14 cellular contexts compared by ENCODE assay signal in genomic region chr6:90177544-90178293, GRCh38.
DNase-seq lines count a peak whose midpoint lies in the region; ATAC-seq and TF ChIP-seq lines count a peak whose summit lies in the region.
"Had no signal": no experiment of that assay in that cellular context is flagged by ENCODE, and none has a peak within 500 bp of the region (broad histone marks: within the 10 kb centered on the region; RNA-seq: fewer than 3 reads in every experiment).

No MANE protein-coding gene starts in this region.

- H3K27me3 Mint-ChIP-seq in dendritic cell treated with granulocyte-macrophage colony-stimulating factor and Interleukin-4, amounts not matched to agents 40 ng/mL and 50 ng/mL, for 4 days, result peaks cover 11% of the 10 kb centered on the region
- H3K27me3 Mint-ChIP-seq in naive thymus-derived CD8-positive, alpha-beta T cell, result no peaks in the 10 kb centered on the region

- no peak for DNase-seq in cardiac muscle cell (ENCODE audit: low read depth in 1 of 2, low spot score in 1 of 2)
- no peak for DNase-seq in Right ventricle myocardium inferior (ENCODE audit: missing footprints)
- no peak for DNase-seq in naive thymus-derived CD8-positive, alpha-beta T cell
- DNase-seq in activated CD8-positive, alpha-beta memory T cell treated with anti-CD3 and anti-CD28 coated beads, Interleukin-2, amount 50 U/mL, for 48 hours, result no peak
- DNase-seq in NCI-H446 treated with DMSO at 0.1 percent for 48 hours (lab: John Stamatoyannopoulos, UW), result no peak
- no peak for DNase-seq in ovary
- DNase-seq: activated CD4-positive, alpha-beta T cell treated with anti-CD3 and anti-CD28 coated beads, Interleukin-2, amount 50 U/mL, for 1 hour; anterior cingulate cortex; head of caudate nucleus; NCI-H1048; small intestine had no signal

- no peaks in the 10 kb centered on the region for H3K9me3 Mint-ChIP-seq in dendritic cell treated with granulocyte-macrophage colony-stimulating factor and Interleukin-4, amounts not matched to agents 40 ng/mL and 50 ng/mL, for 4 days
- no peaks in the 10 kb centered on the region for H3K9me3 Mint-ChIP-seq in naive thymus-derived CD8-positive, alpha-beta T cell

- H3K4me1 ChIP-seq in cardiac muscle cell (ENCODE audit: low read depth), result peaks cover 25% of the 10 kb centered on the region
- H3K4me1 ChIP-seq in ovary (ENCODE audit: insufficient read depth), result no peaks in the 10 kb centered on the region

- no peak for TF ChIP-seq POLR2A in ovary (IDR thresholded peaks at IDR 0.05)

- H3K9me3 ChIP-seq in cardiac muscle cell (ENCODE audit: low read depth) (no peaks in the 10 kb centered on the region), ovary (no peaks in the 10 kb centered on the region)

- H3K36me3 ChIP-seq in cardiac muscle cell (no peaks in the 10 kb centered on the region), ovary (no peaks in the 10 kb centered on the region)

- H3K4me3 ChIP-seq in cardiac muscle cell (no peak overlapping the region), ovary (no peak overlapping the region)
- H3K4me3 ChIP-seq: SK-N-MC had no signal

- peak overlapping the region; percentile 20 for H3K4me3 Mint-ChIP-seq in dendritic cell treated with granulocyte-macrophage colony-stimulating factor and Interleukin-4, amounts not matched to agents 40 ng/mL and 50 ng/mL, for 4 days
- H3K4me3 Mint-ChIP-seq in naive thymus-derived CD8-positive, alpha-beta T cell, result peak overlapping the region; percentile 45 to 79 (median 69)

- no peak for TF ChIP-seq EP300 in ovary (IDR thresholded peaks at IDR 0.05)

- peaks cover 28% of the 10 kb centered on the region for H3K4me1 Mint-ChIP-seq in dendritic cell treated with granulocyte-macrophage colony-stimulating factor and Interleukin-4, amounts not matched to agents 40 ng/mL and 50 ng/mL, for 4 days (ENCODE audit: low read depth)
- H3K4me1 Mint-ChIP-seq in naive thymus-derived CD8-positive, alpha-beta T cell, result peaks cover 34 to 85% (median 81%) of the 10 kb centered on the region in 4 donors

- ATAC-seq in Right ventricle myocardium inferior (no peak), GM18907 (IDR thresholded peaks at IDR 0.05; ENCODE audit: unreplicated experiment) (no peak)
- peak in 1 of 2 donors; percentile 20 for ATAC-seq in naive thymus-derived CD8-positive, alpha-beta T cell

- no peaks in the 10 kb centered on the region for H3K27me3 ChIP-seq in cardiac muscle cell
- H3K27me3 ChIP-seq in ovary, result no peaks in the 10 kb centered on the region

- H3K27ac ChIP-seq in cardiac muscle cell (peak overlapping the region; percentile 5), ovary (no peak overlapping the region)
- H3K27ac ChIP-seq: SK-N-MC had no signal

- POLR2A ChIA-PET in naive thymus-derived CD8-positive, alpha-beta T cell (lab: Charles Lee), result interaction anchor here (1.3 to 2.3 kb wide), 4 partner anchors 9 to 21 kb away, joined by 4 to 6 read pairs (median 5); no protein-coding TSS in a partner anchor

- intact Hi-C loops in Right ventricle myocardium inferior (cut with DNase I), result loop anchor here (5.0 to 10.0 kb wide), 2 partner anchors 40 to 203 kb away; no protein-coding TSS in a partner anchor
- intact Hi-C loops in dendritic cell treated with granulocyte-macrophage colony-stimulating factor and Interleukin-4, amounts not matched to agents 40 ng/mL and 50 ng/mL, for 4 days (cut with micrococcal nuclease), result loop anchor here (5.0 kb wide), 1 partner anchor 235 kb away; no protein-coding TSS in a partner anchor
- intact Hi-C loops in ovary (cut with DNase I), result no loop called here

- H3K36me3 Mint-ChIP-seq in dendritic cell treated with granulocyte-macrophage colony-stimulating factor and Interleukin-4, amounts not matched to agents 40 ng/mL and 50 ng/mL, for 4 days (ENCODE audit: low read depth), result no peaks in the 10 kb centered on the region
- H3K36me3 Mint-ChIP-seq in naive thymus-derived CD8-positive, alpha-beta T cell, result peaks cover 0 to 5% (median 3%) of the 10 kb centered on the region in 3 donors

- peak overlapping the region; percentile 60 for H3K27ac Mint-ChIP-seq in dendritic cell treated with granulocyte-macrophage colony-stimulating factor and Interleukin-4, amounts not matched to agents 40 ng/mL and 50 ng/mL, for 4 days
- H3K27ac Mint-ChIP-seq in naive thymus-derived CD8-positive, alpha-beta T cell, result peak overlapping the region; percentile 65 to 96 (median 89)

- TF ChIP-seq CTCF in cardiac muscle cell (IDR thresholded peaks at IDR 0.05; ENCODE audit: low read depth, low read length), result no peak
- TF ChIP-seq CTCF in ovary (IDR thresholded peaks at IDR 0.05), result no peak

- 81 to 87% (median 85%) methylated on average over 11 of the region's 11 CpGs for WGBS in ovary, 3 donors

Comparison
In these comparisons a context has a peak if more than half of its experiments do, and no peak if none do; other contexts are left out.
1. intact Hi-C loops: an anchor here in Right ventricle myocardium inferior (5.0 to 10.0 kb wide) and dendritic cell treated with granulocyte-macrophage colony-stimulating factor and Interleukin-4, amounts not matched to agents 40 ng/mL and 50 ng/mL, for 4 days (5.0 kb wide); none called in ovary.